ENCODE assay signal across 14 cellular contexts in the genomic region with DNA sequence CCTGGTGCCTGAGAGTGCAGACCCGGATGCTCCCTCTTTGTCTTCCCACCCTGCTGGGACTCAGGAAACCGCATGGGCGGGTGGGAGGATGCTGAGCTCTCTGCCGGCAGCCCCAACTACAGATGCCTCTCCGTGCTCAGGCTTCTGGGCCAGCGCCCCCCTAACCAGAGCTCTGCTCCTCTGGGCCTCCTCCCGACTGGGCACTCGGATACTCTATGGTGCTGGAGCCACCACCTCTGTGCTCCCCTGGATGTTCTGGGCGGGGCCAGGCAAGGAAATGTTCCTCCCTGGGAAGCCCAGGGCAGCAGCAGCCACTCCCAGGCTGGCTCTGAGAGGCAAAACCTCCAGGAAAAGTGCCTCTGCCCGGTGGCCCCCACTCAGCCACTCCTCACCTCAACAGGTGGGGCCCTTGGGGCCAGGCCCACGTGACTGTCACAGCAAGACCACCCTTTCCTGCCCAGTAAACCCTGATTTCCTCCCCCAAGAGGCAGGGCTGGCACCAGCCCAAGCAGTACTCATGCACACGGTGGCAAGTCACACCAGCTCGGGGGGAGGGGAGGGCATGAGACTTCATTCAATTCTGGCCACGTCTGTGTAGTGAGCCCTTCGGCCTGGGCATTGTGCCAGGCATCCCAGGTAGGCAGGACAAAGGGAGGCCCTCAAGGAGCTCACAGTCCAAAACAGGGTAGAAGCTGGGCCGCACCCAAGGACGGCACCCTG. TPM values are rescaled to one million over a fixed set of nuclear protein-coding genes. Genes with fewer than 3 reads are reported as not detected.
A peak's percentile ranks its signal among the peaks of the same experiment; 100 is the strongest.
DNase-seq lines count a peak whose midpoint lies in the region; ATAC-seq and TF ChIP-seq lines count a peak whose summit lies in the region.
"Had no signal": no experiment of that assay in that cellular context is flagged by ENCODE, and none has a peak within 500 bp of the region (broad histone marks: within the 10 kb centered on the region; RNA-seq: fewer than 3 reads in every experiment).

No MANE protein-coding gene starts in this region.

- H3K4me3 Mint-ChIP-seq in activated CD4-positive, alpha-beta T cell treated with anti-CD3 and anti-CD28 coated beads for 36 hours, result no peak overlapping the region
- H3K4me3 Mint-ChIP-seq: activated T-helper 1 cell treated with anti-CD3 and anti-CD28 coated beads, Interleukin-12 subunit alpha, Interleukin-12 subunit beta, Interleukin-2, Interleukin-4 antibody, amounts not matched to agents 30 ng/mL and 10 ng/mL and 1 ng/mL, durations not matched to agents 14 hours and 24 hours and 36 hours had no signal

- H3K36me3 Mint-ChIP-seq in activated CD4-positive, alpha-beta T cell treated with anti-CD3 and anti-CD28 coated beads for 36 hours (ENCODE audit: low read depth), result no peaks in the 10 kb centered on the region

- H3K4me1 ChIP-seq in mucosa of descending colon (ENCODE audit: low read depth), result peaks cover 29% of the 10 kb centered on the region
- H3K4me1 ChIP-seq: right lobe of liver had no signal

- CTCF ChIA-PET in activated CD4-positive, alpha-beta T cell treated with anti-CD3 and anti-CD28 coated beads for 36 hours (lab: Charles Lee), result interaction anchor here (0.6 to 1.0 kb wide), 3 partner anchors 94 to 191 kb away, joined by 3 read pairs; no protein-coding TSS in a partner anchor

- H3K9me3 ChIP-seq in mucosa of descending colon, result no peaks in the 10 kb centered on the region
- H3K9me3 ChIP-seq: esophagus squamous epithelium, right lobe of liver, thoracic aorta had no signal

- POLR2A ChIA-PET in activated CD4-positive, alpha-beta T cell treated with anti-CD3 and anti-CD28 coated beads for 36 hours (lab: Charles Lee), result interaction anchor here (0.6 kb wide), 1 partner anchor 15 kb away, joined by 4 read pairs; no protein-coding TSS in a partner anchor

- no peaks in the 10 kb centered on the region for H3K9me3 Mint-ChIP-seq in activated CD4-positive, alpha-beta T cell treated with anti-CD3 and anti-CD28 coated beads for 36 hours (ENCODE audit: low read depth)
- H3K9me3 Mint-ChIP-seq: activated T-helper 1 cell treated with anti-CD3 and anti-CD28 coated beads, Interleukin-12 subunit alpha, Interleukin-12 subunit beta, Interleukin-2, Interleukin-4 antibody, amounts not matched to agents 30 ng/mL and 10 ng/mL and 1 ng/mL, durations not matched to agents 14 hours and 24 hours and 36 hours had no signal

- TF ChIP-seq CTCF in mucosa of descending colon (IDR thresholded peaks at IDR 0.05), result no peak

- H3K36me3 ChIP-seq in H7 (replicated peaks; ENCODE audit: control insufficient read depth, insufficient read depth, low read length) (no peaks in the 10 kb centered on the region), mucosa of descending colon (ENCODE audit: low read depth) (no peaks in the 10 kb centered on the region)
- H3K36me3 ChIP-seq: esophagus squamous epithelium, right lobe of liver, thoracic aorta had no signal

- H3K27ac Mint-ChIP-seq in activated CD4-positive, alpha-beta T cell treated with anti-CD3 and anti-CD28 coated beads for 36 hours, result peak overlapping the region; percentile 37
- H3K27ac Mint-ChIP-seq: activated T-helper 1 cell treated with anti-CD3 and anti-CD28 coated beads, Interleukin-12 subunit alpha, Interleukin-12 subunit beta, Interleukin-2, Interleukin-4 antibody, amounts not matched to agents 30 ng/mL and 10 ng/mL and 1 ng/mL, durations not matched to agents 14 hours and 24 hours and 36 hours had no signal

- H3K27me3 ChIP-seq in H7 (ENCODE audit: control insufficient read depth, insufficient read depth, low read length), result no peaks in the 10 kb centered on the region
- H3K27me3 ChIP-seq: esophagus squamous epithelium, right lobe of liver had no signal

- intact Hi-C loops in activated CD4-positive, alpha-beta T cell treated with anti-CD3 and anti-CD28 coated beads for 36 hours (cut with DNase I, micrococcal nuclease), result loop anchor here in 1 of 2 experiments (5.0 kb wide), 1 partner anchor 112 kb away; no protein-coding TSS in a partner anchor
- intact Hi-C loops in mucosa of descending colon (cut with DNase I, micrococcal nuclease), result no loop called here

- DNase-seq in activated CD4-positive, alpha-beta T cell treated with anti-CD3 and anti-CD28 coated beads for 36 hours, result peak; percentile 48
- DNase-seq in activated CD4-positive, alpha-beta T cell treated with anti-CD3 and anti-CD28 coated beads, Interleukin-2, amount 50 U/mL, for 48 hours, result no peak
- DNase-seq in H7 (peak; percentile 82), RPMI8226 (peak; percentile 61), mucosa of descending colon (peak; percentile 66 to 80 (median 80)), T-helper 9 cell (no peak)
- DNase-seq: esophagus squamous epithelium, GDM1, NCI-H187 treated with DMSO at 0.1 percent for 48 hours, right lobe of liver had no signal

- ATAC-seq in activated CD4-positive, alpha-beta T cell treated with anti-CD3 and anti-CD28 coated beads for 36 hours, result peak; percentile 14
- peak; percentile 70 for ATAC-seq in mucosa of descending colon
- ATAC-seq in GM21367 (IDR thresholded peaks at IDR 0.05; ENCODE audit: unreplicated experiment), result no peak
- ATAC-seq in GM21717 (IDR thresholded peaks at IDR 0.05; ENCODE audit: unreplicated experiment), result no peak
- ATAC-seq: right lobe of liver had no signal

- H3K4me3 ChIP-seq in H7 (ENCODE audit: insufficient read depth, low read depth, low read length) (no peak overlapping the region), mucosa of descending colon (no peak overlapping the region)
- H3K4me3 ChIP-seq: esophagus squamous epithelium, right lobe of liver, thoracic aorta had no signal

- H3K27me3 Mint-ChIP-seq in activated CD4-positive, alpha-beta T cell treated with anti-CD3 and anti-CD28 coated beads for 36 hours, result no peaks in the 10 kb centered on the region

- peaks cover 49% of the 10 kb centered on the region for H3K4me1 Mint-ChIP-seq in activated CD4-positive, alpha-beta T cell treated with anti-CD3 and anti-CD28 coated beads for 36 hours

RNA-seq across cellular contexts. Expression of a gene that starts 54.7 kb away (rescaled TPM):
- 10 to 100 TPM; 64.1 to 68.3 TPM for total RNA-seq in activated CD4-positive, alpha-beta T cell treated with anti-CD3 and anti-CD28 coated beads for 36 hours
- total RNA-seq in H7 (2014; rRNA removed; shearing (Covaris generic)), result 39.8 and 56.4 TPM in 2 replicates
- total RNA-seq in mucosa of descending colon, result 10 to 100 TPM; 50.6 to 62.8 (median 58.2) TPM

Comparison
In these comparisons a context has a peak if more than half of its experiments do, and no peak if none do; other contexts are left out.
1. DNase-seq: peak in activated CD4-positive, alpha-beta T cell treated with anti-CD3 and anti-CD28 coated beads for 36 hours (single experiment), H7 (single experiment), RPMI8226 (single experiment) and mucosa of descending colon (3 of 3); none in activated CD4-positive, alpha-beta T cell treated with anti-CD3 and anti-CD28 coated beads, Interleukin-2, amount 50 U/mL, for 48 hours (0 of 2) and T-helper 9 cell (single experiment).
2. ATAC-seq: peak in activated CD4-positive, alpha-beta T cell treated with anti-CD3 and anti-CD28 coated beads for 36 hours (single experiment) and mucosa of descending colon (single experiment); none in GM21367 (single experiment) and GM21717 (single experiment).